In genomic region chr12:93178154-93178878, GRCh38 we compare ENCODE assay signal across 27 cellular contexts.
DNase-seq lines count a peak whose midpoint lies in the region; ATAC-seq, FAIRE-seq and TF ChIP-seq lines count a peak whose summit lies in the region.
"Had no signal": no experiment of that assay in that cellular context is flagged by ENCODE, and none has a peak within 500 bp of the region (broad histone marks: within the 10 kb centered on the region; RNA-seq: fewer than 3 reads in every experiment).

No MANE protein-coding gene starts in this region.

- no peak overlapping the region for H2AFZ ChIP-seq in K562 (ENCODE audit: low read depth, low read length)
- no peak overlapping the region for H2AFZ ChIP-seq in HepG2 (ENCODE audit: low read length)

- intact Hi-C loops in cardiac septum (cut with DNase I) (loop anchor here (5.0 kb wide), 1 partner anchor 199 kb away; the partner anchor contains the start of gene NUDT4), K562 (cut with micrococcal nuclease) (loop anchor here (2.0 to 5.0 kb wide), 2 partner anchors 64 to 204 kb away; no protein-coding TSS in a partner anchor), HepG2 (cut with micrococcal nuclease; ENCODE audit: unreplicated experiment) (loop anchor here (5.0 kb wide), 1 partner anchor 51 kb away; no protein-coding TSS in a partner anchor), transverse colon (cut with DNase I; ENCODE audit: low total_unique reads) (loop anchor here (10.0 kb wide), 1 partner anchor 74 kb away; no protein-coding TSS in a partner anchor)

- TF ChIP-seq POLR2A in K562 (conservative IDR thresholded peaks at IDR 0.05) (no peak), HepG2 (IDR thresholded peaks at IDR 0.05; ENCODE audit: insufficient read depth in 1 of 2, low read depth in 2 of 2, low read length in 2 of 2) (no peak), transverse colon (IDR thresholded peaks at IDR 0.05) (no peak)

- H4K20me1 ChIP-seq in K562 (replicated peaks; ENCODE audit: control insufficient read depth, insufficient read depth, low read length), result no peaks in the 10 kb centered on the region
- H4K20me1 ChIP-seq in HepG2 (ENCODE audit: insufficient read depth, low read length), result no peaks in the 10 kb centered on the region

- no peaks in the 10 kb centered on the region for H3K4me1 Mint-ChIP-seq in activated CD4-positive, alpha-beta memory T cell treated with anti-CD3 and anti-CD28 coated beads, Interleukin-2, amount 10 ng/mL, durations not matched to agents 7 days and 5 days
- H3K4me1 Mint-ChIP-seq: CD4-positive, alpha-beta memory T cell had no signal

- POLR2A ChIA-PET in K562 (lab: Yijun Ruan, JAX) (interaction anchor here (0.6 to 1.1 kb wide), 3 partner anchors 10 to 1695 kb away, joined by 3 read pairs; no protein-coding TSS in a partner anchor), HepG2 (lab: Yijun Ruan, JAX) (no interaction called here)
- POLR2A ChIA-PET in activated CD4-positive, alpha-beta memory T cell treated with anti-CD3 and anti-CD28 coated beads, Interleukin-2, amount 10 ng/mL, durations not matched to agents 7 days and 5 days (lab: Charles Lee), result no interaction called here

- H3K27me3 Mint-ChIP-seq in activated CD4-positive, alpha-beta memory T cell treated with anti-CD3 and anti-CD28 coated beads, Interleukin-2, amount 10 ng/mL, durations not matched to agents 7 days and 5 days, result peaks cover 2% of the 10 kb centered on the region
- H3K27me3 Mint-ChIP-seq: dendritic cell treated with granulocyte-macrophage colony-stimulating factor and Interleukin-4, amounts not matched to agents 40 ng/mL and 50 ng/mL, for 4 days had no signal

- H3K9me3 Mint-ChIP-seq in activated CD4-positive, alpha-beta memory T cell treated with anti-CD3 and anti-CD28 coated beads, Interleukin-2, amount 10 ng/mL, durations not matched to agents 7 days and 5 days, result no peaks in the 10 kb centered on the region
- H3K9me3 Mint-ChIP-seq: dendritic cell treated with granulocyte-macrophage colony-stimulating factor and Interleukin-4, amounts not matched to agents 40 ng/mL and 50 ng/mL, for 4 days; natural killer cell treated with Interleukin-12 subunit alpha and Interleukin-12 subunit beta and Interleukin-15 and Interleukin-18, amount 100 ng/mL, for 72 hours had no signal

- WGBS in K562 (ENCODE audit: insufficient coverage, low coverage, missing lambda C conversion rate), result 67% methylated on average over 4 of the region's 4 CpGs
- 49% methylated on average over 4 of the region's 4 CpGs for WGBS in HepG2 (ENCODE audit: low lambda C conversion rate)
- 49 to 50% methylated on average over 4 of the region's 4 CpGs for WGBS in transverse colon (ENCODE audit: low coverage in 1 of 2), 2 donors

- CTCF ChIA-PET in K562 (lab: Yijun Ruan, JAX; ENCODE audit: low intra/inter-chr PET ratio) (no interaction called here), HepG2 (lab: Yijun Ruan, JAX; ENCODE audit: low intra/inter-chr PET ratio, low total read pairs) (no interaction called here)
- CTCF ChIA-PET in activated CD4-positive, alpha-beta memory T cell treated with anti-CD3 and anti-CD28 coated beads, Interleukin-2, amount 10 ng/mL, durations not matched to agents 7 days and 5 days (lab: Charles Lee), result no interaction called here

- H3K4me1 ChIP-seq in cardiac muscle cell (ENCODE audit: low read depth) (peaks cover 31% of the 10 kb centered on the region), K562 (replicated peaks in 1 of 2; ENCODE audit: control insufficient read depth in 2 of 2, insufficient read depth in 2 of 2, low read length in 2 of 2) (peaks cover 0 to 5% of the 10 kb centered on the region in 2 experiments; a peak in 2 of 5 replicates), HepG2 (ENCODE audit: insufficient read depth, low read length) (peaks cover 66% of the 10 kb centered on the region), transverse colon (peaks cover 13 to 52% (median 31%) of the 10 kb centered on the region in 4 donors)
- H3K4me1 ChIP-seq: pancreas had no signal

- no peak overlapping the region for H3K27ac Mint-ChIP-seq in activated CD4-positive, alpha-beta memory T cell treated with anti-CD3 and anti-CD28 coated beads, Interleukin-2, amount 10 ng/mL, durations not matched to agents 7 days and 5 days
- H3K27ac Mint-ChIP-seq: CD4-positive, alpha-beta memory T cell; dendritic cell treated with granulocyte-macrophage colony-stimulating factor and Interleukin-4, amounts not matched to agents 40 ng/mL and 50 ng/mL, for 4 days; natural killer cell treated with Interleukin-12 subunit alpha and Interleukin-12 subunit beta and Interleukin-15 and Interleukin-18, amount 100 ng/mL, for 72 hours had no signal

- H3K4me3 Mint-ChIP-seq in activated CD4-positive, alpha-beta memory T cell treated with anti-CD3 and anti-CD28 coated beads, Interleukin-2, amount 10 ng/mL, durations not matched to agents 7 days and 5 days, result no peak overlapping the region
- H3K4me3 Mint-ChIP-seq: CD4-positive, alpha-beta memory T cell; dendritic cell treated with granulocyte-macrophage colony-stimulating factor and Interleukin-4, amounts not matched to agents 40 ng/mL and 50 ng/mL, for 4 days; natural killer cell treated with Interleukin-12 subunit alpha and Interleukin-12 subunit beta and Interleukin-15 and Interleukin-18, amount 100 ng/mL, for 72 hours had no signal

- H3K9me3 ChIP-seq in cardiac muscle cell (ENCODE audit: low read depth), result no peaks in the 10 kb centered on the region
- peaks cover 11% of the 10 kb centered on the region for H3K9me3 ChIP-seq in K562 (replicated peaks; ENCODE audit: control insufficient read depth, insufficient read depth, low read depth, low read length)
- H3K9me3 ChIP-seq in HepG2 (ENCODE audit: low read length), result no peaks in the 10 kb centered on the region; the same call in 1 of the 2 replicates
- H3K9me3 ChIP-seq in transverse colon, result no peaks in the 10 kb centered on the region
- H3K9me3 ChIP-seq: adrenal gland, pancreas had no signal

- ATAC-seq in K562 (peak; percentile 41), HepG2 (no peak)
- ATAC-seq: natural killer cell treated with Interleukin-12 subunit alpha and Interleukin-12 subunit beta and Interleukin-15 and Interleukin-18, amount 100 ng/mL, for 72 hours; pancreas had no signal

- TF ChIP-seq CTCF in cardiac muscle cell (IDR thresholded peaks at IDR 0.05; ENCODE audit: low read depth, low read length) (no peak), K562 (IDR thresholded peaks at IDR 0.05 in 2 of 3, conservative IDR thresholded peaks at IDR 0.05 in 1 of 3; ENCODE audit: insufficient read depth in 2 of 3, low read depth in 1 of 3, low read length in 3 of 3) (no peak), HepG2 (CRISPR knock-in tag; IDR thresholded peaks at IDR 0.05) (no peak), transverse colon (IDR thresholded peaks at IDR 0.05) (no peak)

- H3K9ac ChIP-seq in K562 (ENCODE audit: insufficient read depth in 1 of 2, low read depth in 2 of 2, low read length in 2 of 2) (no peak overlapping the region), HepG2 (ENCODE audit: insufficient read depth, low read depth, low read length) (no peak overlapping the region)

- H3K36me3 ChIP-seq in cardiac muscle cell (no peaks in the 10 kb centered on the region), K562 (ENCODE audit: control insufficient read depth, insufficient read depth, low read length) (no peaks in the 10 kb centered on the region), HepG2 (replicated peaks in 1 of 2; ENCODE audit: control insufficient read depth in 1 of 2, insufficient read depth in 2 of 2, low read length in 2 of 2) (no peaks in the 10 kb centered on the region), transverse colon (no peaks in the 10 kb centered on the region)
- H3K36me3 ChIP-seq: adrenal gland, pancreas had no signal

- H3K79me2 ChIP-seq in K562 (ENCODE audit: control insufficient read depth, insufficient read depth, low read length) (no peaks in the 10 kb centered on the region), HepG2 (ENCODE audit: insufficient read depth, low read length) (no peaks in the 10 kb centered on the region)

- FAIRE-seq in K562 (lab: Jason Lieb, UNC) (no peak), HepG2 (lab: Jason Lieb, UNC) (no peak)
- FAIRE-seq: A204.1, pancreas, TTC549 had no signal

- H3K27ac ChIP-seq in cardiac muscle cell (peak overlapping the region; percentile 92), K562 (ENCODE audit: extremely low read depth, low read depth, low read length) (no peak overlapping the region), HepG2 (ENCODE audit: extremely low read length, insufficient read depth, low read length) (no peak overlapping the region), transverse colon (peak overlapping the region; percentile 66 to 76 (median 70))

- TF ChIP-seq RAD21 in K562 (CRISPR knock-in tag; conservative IDR thresholded peaks at IDR 0.05 in 1 of 2, IDR thresholded peaks at IDR 0.05 in 1 of 2) (no peak; a peak in 1 of 4 replicates), HepG2 (CRISPR knock-in tag; IDR thresholded peaks at IDR 0.05) (no peak)

- no peaks in the 10 kb centered on the region for H3K36me3 Mint-ChIP-seq in activated CD4-positive, alpha-beta memory T cell treated with anti-CD3 and anti-CD28 coated beads, Interleukin-2, amount 10 ng/mL, durations not matched to agents 7 days and 5 days (ENCODE audit: low read depth)
- H3K36me3 Mint-ChIP-seq: CD4-positive, alpha-beta memory T cell; natural killer cell treated with Interleukin-12 subunit alpha and Interleukin-12 subunit beta and Interleukin-15 and Interleukin-18, amount 100 ng/mL, for 72 hours had no signal

- H3K4me2 ChIP-seq in K562 (ENCODE audit: insufficient read depth, low read length) (no peak overlapping the region), HepG2 (ENCODE audit: low read depth, low read length) (no peak overlapping the region)

- TF ChIP-seq EP300 in K562 (IDR thresholded peaks at IDR 0.05; ENCODE audit: low read length) (no peak), HepG2 (IDR thresholded peaks at IDR 0.05; ENCODE audit: low read depth in 2 of 2, low read length in 2 of 2) (no peak), HepG2 (CRISPR knock-in tag; IDR thresholded peaks at IDR 0.05; ENCODE audit: borderline replicate concordance) (no peak), transverse colon (IDR thresholded peaks at IDR 0.05; ENCODE audit: low read depth) (no peak)

- H3K27me3 ChIP-seq in cardiac muscle cell (no peaks in the 10 kb centered on the region), K562 (ENCODE audit: control insufficient read depth in 2 of 2, insufficient read depth in 2 of 2, low read length in 2 of 2) (no peaks in the 10 kb centered on the region), HepG2 (ENCODE audit: control insufficient read depth in 1 of 2, insufficient read depth in 2 of 2, low read length in 2 of 2) (no peaks in the 10 kb centered on the region; a peak in 2 of 5 replicates), transverse colon (no peaks in the 10 kb centered on the region)
- H3K27me3 ChIP-seq: adrenal gland, pancreas had no signal

- no peak for DNase-seq in cardiac muscle cell (ENCODE audit: low read depth in 1 of 2, low spot score in 1 of 2)
- DNase-seq in cardiac septum (ENCODE audit: low spot score), result no peak
- no peak for DNase-seq in K562 (ENCODE audit: extremely low read depth in 1 of 4, low spot score in 3 of 4)
- no peak for DNase-seq in HepG2 (ENCODE audit: low spot score)
- no peak for DNase-seq in transverse colon
- DNase-seq in stimulated activated CD4-positive, alpha-beta T cell treated with anti-CD3 and anti-CD28 coated beads, Interleukin-2, amount 100 ng/mL, for 24 hours, result no peak
- no peak for DNase-seq in NCI-H2029 treated with DMSO at 0.1 percent for 48 hours (lab: John Stamatoyannopoulos, UW)
- DNase-seq in activated CD4-positive, alpha-beta memory T cell treated with anti-CD3 and anti-CD28 coated beads, Interleukin-2, amount 10 ng/mL, durations not matched to agents 7 days and 5 days, result no peak
- DNase-seq: activated CD8-positive, alpha-beta memory T cell treated with anti-CD3 and anti-CD28 coated beads for 24 hours; activated naive CD4-positive, alpha-beta T cell; activated T-cell treated with anti-CD3 and anti-CD28 coated beads, Interleukin-2, amount 50 U/mL, for 48 hours; AML-193; CD4-positive, alpha-beta memory T cell; DMS 273 treated with DMSO at 0.1 percent for 48 hours; glutamatergic neuron; midbrain; NCI-H2081; NCI-H345; NCI-H82; pancreas; T-helper 1 cell; trophoblast cell had no signal

- no TSS peak for BruUV-seq in K562 (replicated peaks; lab: Mats Ljungman, UMichigan)
- BruUV-seq in HepG2 (replicated peaks; lab: Mats Ljungman, UMichigan), result no TSS peak

- in situ Hi-C loops in K562 (cut with MboI), result no loop called here
- in situ Hi-C loops in HepG2 (cut with HindIII; ENCODE audit: extremely low pct_ligation_motif_present, low pct_unique_long_range_greater_than_20kb), result no loop called here
- in situ Hi-C loops in transverse colon (cut with MboI; ENCODE audit: low pct_ligation_motif_present in 1 of 4, low pct_unique_long_range_greater_than_20kb in 1 of 4, low sequenced_read_pairs in 3 of 4), result no loop called here

- H3K9me1 ChIP-seq in K562 (ENCODE audit: control insufficient read depth, insufficient read depth, low read length), result no peaks in the 10 kb centered on the region

- no peak overlapping the region for H3K4me3 ChIP-seq in cardiac muscle cell
- H3K4me3 ChIP-seq in K562, result no peak overlapping the region
- no peak overlapping the region for H3K4me3 ChIP-seq in HepG2 (replicated peaks in 1 of 3; ENCODE audit: insufficient read depth in 1 of 3, low read depth in 2 of 3, low read length in 3 of 3)
- no peak overlapping the region for H3K4me3 ChIP-seq in transverse colon
- H3K4me3 ChIP-seq: adrenal gland, pancreas had no signal

Comparison
In these comparisons a context has a peak if more than half of its experiments do, and no peak if none do; other contexts are left out.
1. H3K27ac ChIP-seq: peak in cardiac muscle cell (single experiment) and transverse colon (4 of 4); none in K562 (single experiment) and HepG2 (single experiment).